ENCODE assay signal across 1 cellular context in genomic region chr7:102024005-102024768, GRCh38.
TF ChIP-seq lines count a peak whose summit lies in the region.

No MANE protein-coding gene starts in this region.

TF ChIP-seq in IMR-90, 13 proteins besides CTCF, POLR2A, EP300 and RAD21 (continued from another document):
- TF ChIP-seq, protein P1, sequence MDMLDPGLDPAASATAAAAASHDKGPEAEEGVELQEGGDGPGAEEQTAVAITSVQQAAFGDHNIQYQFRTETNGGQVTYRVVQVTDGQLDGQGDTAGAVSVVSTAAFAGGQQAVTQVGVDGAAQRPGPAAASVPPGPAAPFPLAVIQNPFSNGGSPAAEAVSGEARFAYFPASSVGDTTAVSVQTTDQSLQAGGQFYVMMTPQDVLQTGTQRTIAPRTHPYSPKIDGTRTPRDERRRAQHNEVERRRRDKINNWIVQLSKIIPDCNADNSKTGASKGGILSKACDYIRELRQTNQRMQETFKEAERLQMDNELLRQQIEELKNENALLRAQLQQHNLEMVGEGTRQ (IDR thresholded peaks at IDR 0.05; ENCODE audit: low read depth, low read length): no peak
